In genomic region chr16:28750469-28751067, GRCh38 we compare ENCODE assay signal across 7 cellular contexts. TPM values are rescaled to one million over a fixed set of nuclear protein-coding genes. Genes with fewer than 3 reads are reported as not detected.
DNase-seq lines count a peak whose midpoint lies in the region; ATAC-seq and TF ChIP-seq lines count a peak whose summit lies in the region.
"Not testable (repeated sequence)": the region's sequence is repeated elsewhere in the genome, so short reads cannot be mapped to it uniquely, and the experiment has no call there.

No MANE protein-coding gene starts in this region.

- DNase-seq in activated naive CD8-positive, alpha-beta T cell treated with anti-CD3 and anti-CD28 coated beads, Interleukin-2, amount 10 ng/mL, durations not matched to agents 7 days and 5 days; left ventricle myocardium inferior; psoas muscle: not testable (repeated sequence)

- peak overlapping the region; percentile 51 for H3K4me3 ChIP-seq in left ventricle myocardium inferior
- not testable (repeated sequence) for H3K4me3 ChIP-seq in psoas muscle

- ATAC-seq in GM18907 (IDR thresholded peaks at IDR 0.05; ENCODE audit: unreplicated experiment): peak; percentile 38
- ATAC-seq in GM21423 (IDR thresholded peaks at IDR 0.05; ENCODE audit: unreplicated experiment): peak; percentile 23
- peak; percentile 44 for ATAC-seq in HG02763 (IDR thresholded peaks at IDR 0.05; ENCODE audit: unreplicated experiment)
- ATAC-seq in HG03442 (IDR thresholded peaks at IDR 0.05; ENCODE audit: unreplicated experiment): peak; percentile 25
- peak; percentile 45 for ATAC-seq in activated naive CD8-positive, alpha-beta T cell treated with anti-CD3 and anti-CD28 coated beads, Interleukin-2, amount 10 ng/mL, durations not matched to agents 7 days and 5 days (ENCODE audit: low read depth)
- peak in 3 of 4 donors; percentile 60 to 78 (median 70) for ATAC-seq in psoas muscle

- not testable (repeated sequence) for TF ChIP-seq CTCF in left ventricle myocardium inferior (IDR thresholded peaks at IDR 0.05; ENCODE audit: borderline replicate concordance); psoas muscle (IDR thresholded peaks at IDR 0.05)

- H3K4me3 Mint-ChIP-seq in activated naive CD8-positive, alpha-beta T cell treated with anti-CD3 and anti-CD28 coated beads, Interleukin-2, amount 10 ng/mL, durations not matched to agents 7 days and 5 days: not testable (repeated sequence)

- POLR2A ChIA-PET in activated naive CD8-positive, alpha-beta T cell treated with anti-CD3 and anti-CD28 coated beads, Interleukin-2, amount 10 ng/mL, durations not matched to agents 7 days and 5 days (lab: Charles Lee): not testable (repeated sequence)

- H3K9me3 Mint-ChIP-seq in activated naive CD8-positive, alpha-beta T cell treated with anti-CD3 and anti-CD28 coated beads, Interleukin-2, amount 10 ng/mL, durations not matched to agents 7 days and 5 days: not testable (repeated sequence)

- not testable (repeated sequence) for H3K9me3 ChIP-seq in left ventricle myocardium inferior (replicated peaks); psoas muscle

- H3K36me3 Mint-ChIP-seq in activated naive CD8-positive, alpha-beta T cell treated with anti-CD3 and anti-CD28 coated beads, Interleukin-2, amount 10 ng/mL, durations not matched to agents 7 days and 5 days: not testable (repeated sequence)

- H3K27ac ChIP-seq in left ventricle myocardium inferior (replicated peaks); psoas muscle: not testable (repeated sequence)

- not testable (repeated sequence) for H3K4me1 Mint-ChIP-seq in activated naive CD8-positive, alpha-beta T cell treated with anti-CD3 and anti-CD28 coated beads, Interleukin-2, amount 10 ng/mL, durations not matched to agents 7 days and 5 days

- intact Hi-C loops in left ventricle myocardium inferior (cut with micrococcal nuclease); psoas muscle (cut with DNase I): not testable (repeated sequence)

- H3K27me3 ChIP-seq in left ventricle myocardium inferior (ENCODE audit: low read depth); psoas muscle (ENCODE audit: insufficient read depth in 3 of 3, low read length in 2 of 3): not testable (repeated sequence)

- H3K4me1 ChIP-seq in left ventricle myocardium inferior, psoas muscle: not testable (repeated sequence)

- H3K27ac Mint-ChIP-seq in activated naive CD8-positive, alpha-beta T cell treated with anti-CD3 and anti-CD28 coated beads, Interleukin-2, amount 10 ng/mL, durations not matched to agents 7 days and 5 days: not testable (repeated sequence)

- WGBS in psoas muscle, 3 donors: no CpG with 5 or more reads among the region's 48 CpGs

- H3K27me3 Mint-ChIP-seq in activated naive CD8-positive, alpha-beta T cell treated with anti-CD3 and anti-CD28 coated beads, Interleukin-2, amount 10 ng/mL, durations not matched to agents 7 days and 5 days: not testable (repeated sequence)

- H3K36me3 ChIP-seq in left ventricle myocardium inferior; psoas muscle (ENCODE audit: insufficient read depth in 1 of 2, low read depth in 1 of 2): not testable (repeated sequence)

RNA-seq across cellular contexts. Expression of gene NPIPB9, which starts 1.0 kb away (rescaled TPM):
- 1 to 10 TPM; 2.8 to 4.9 TPM for total RNA-seq in activated naive CD8-positive, alpha-beta T cell treated with anti-CD3 and anti-CD28 coated beads, Interleukin-2, amount 10 ng/mL, durations not matched to agents 7 days and 5 days
- total RNA-seq in left ventricle myocardium inferior (not detected), psoas muscle (1 to 10 TPM in 1 of 4 donors, under 1 TPM in 1, not detected in 2; 0.62 to 1.2 TPM)
- under 1 TPM in 2 of 3 donors, not detected in 1; 0.12 to 0.39 TPM for polyA plus RNA-seq in psoas muscle

RNA-seq across cellular contexts. Expression of gene EIF3C, which starts 39.3 kb away (rescaled TPM):
- 100 to 1,000 TPM; 287 to 311 TPM for total RNA-seq in activated naive CD8-positive, alpha-beta T cell treated with anti-CD3 and anti-CD28 coated beads, Interleukin-2, amount 10 ng/mL, durations not matched to agents 7 days and 5 days
- total RNA-seq in left ventricle myocardium inferior: 439 TPM
- total RNA-seq in psoas muscle: 100 to 1,000 TPM; 434 to 640 (median 556) TPM
- 100 to 1,000 TPM; 344 to 676 (median 345) TPM for polyA plus RNA-seq in psoas muscle
